22 cellular contexts compared by ENCODE assay signal in the genomic region with DNA sequence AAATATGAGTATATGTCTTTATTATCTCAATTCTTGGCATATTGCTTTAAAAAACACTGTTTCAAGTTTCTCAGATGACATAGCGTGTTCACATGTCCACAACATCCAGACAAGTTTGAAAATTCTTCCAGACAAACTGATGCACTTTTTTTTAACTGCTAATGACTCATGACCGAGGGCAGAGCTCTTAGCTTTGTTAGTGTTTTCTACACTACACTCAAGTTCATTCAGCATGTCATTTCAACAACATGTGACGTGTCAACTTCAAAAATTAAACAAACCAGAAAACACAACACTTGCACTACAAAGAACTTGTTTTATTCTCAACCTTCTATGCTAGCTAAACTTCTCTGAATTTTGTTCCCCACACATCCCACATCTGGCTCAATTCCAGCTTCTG.
DNase-seq lines count a peak whose midpoint lies in the region; TF ChIP-seq lines count a peak whose summit lies in the region.
"Had no signal": no experiment of that assay in that cellular context is flagged by ENCODE, and none has a peak within 500 bp of the region (broad histone marks: within the 10 kb centered on the region; RNA-seq: fewer than 3 reads in every experiment).

No MANE protein-coding gene starts in this region.

- no peaks in the 10 kb centered on the region for H3K27me3 Mint-ChIP-seq in type B pancreatic cell
- H3K27me3 Mint-ChIP-seq: activated naive CD4-positive, alpha-beta T cell treated with anti-CD3 and anti-CD28 coated beads, Interleukin-2, amount 10 ng/mL, durations not matched to agents 7 days and 5 days; T-cell had no signal

- no peaks in the 10 kb centered on the region for H3K4me1 Mint-ChIP-seq in type B pancreatic cell (ENCODE audit: unreplicated experiment)
- H3K4me1 Mint-ChIP-seq: activated naive CD4-positive, alpha-beta T cell treated with anti-CD3 and anti-CD28 coated beads, Interleukin-2, amount 10 ng/mL, durations not matched to agents 7 days and 5 days; CD14-positive monocyte; T-cell had no signal

- H3K9me3 Mint-ChIP-seq in type B pancreatic cell, result peaks cover 5% of the 10 kb centered on the region

- H3K4me3 ChIP-seq in choroid plexus epithelial cell (ENCODE audit: low read depth, low read length), result no peak overlapping the region
- H3K4me3 ChIP-seq in HAP-1, result no peak overlapping the region
- H3K4me3 ChIP-seq: A549, body of pancreas, GM23248, right atrium auricular region, tibial nerve had no signal

- H3K27ac Mint-ChIP-seq in type B pancreatic cell, result no peak overlapping the region
- H3K27ac Mint-ChIP-seq: activated naive CD4-positive, alpha-beta T cell treated with anti-CD3 and anti-CD28 coated beads, Interleukin-2, amount 10 ng/mL, durations not matched to agents 7 days and 5 days; CD14-positive monocyte; T-cell had no signal

- no peak for TF ChIP-seq CTCF in choroid plexus epithelial cell (conservative IDR thresholded peaks at IDR 0.05; ENCODE audit: low read depth, low read length)
- TF ChIP-seq CTCF in type B pancreatic cell (conservative IDR thresholded peaks at IDR 0.05), result no peak

- DNase-seq in AG08395 (ENCODE audit: low spot score) (peak; percentile 2), LHCN-M2 (ENCODE audit: low read depth) (peak; percentile 58), choroid plexus epithelial cell (ENCODE audit: low read depth) (peak; percentile 85), kidney glomerular epithelial cell (lab: John Stamatoyannopoulos, UW) (peak; percentile 50), type B pancreatic cell (ENCODE audit: extremely low spot score, unreplicated experiment) (no peak), NCI-H2171 treated with DMSO at 0.1 percent for 48 hours (lab: John Stamatoyannopoulos, UW) (no peak), HAP-1 (ENCODE audit: low spot score in 2 of 2) (no peak), cardiac septum (ENCODE audit: low spot score) (no peak)
- DNase-seq: activated CD4-positive, alpha-beta T cell treated with anti-CD3 and anti-CD28 coated beads, Interleukin-2, amount 50 U/mL, for 48 hours; activated naive CD4-positive, alpha-beta T cell treated with anti-CD3 and anti-CD28 coated beads, Interleukin-2, amount 10 ng/mL, durations not matched to agents 7 days and 5 days; activated T-cell treated with anti-CD3 and anti-CD28 coated beads for 4 hours; body of pancreas; GM23248; left cardiac atrium; NCI-H1694; nucleus accumbens; stimulated activated naive CD4-positive, alpha-beta T cell; T-cell had no signal

- H3K27me3 ChIP-seq in HAP-1 (ENCODE audit: low read depth), result no peaks in the 10 kb centered on the region
- H3K27me3 ChIP-seq: body of pancreas, right atrium auricular region, tibial nerve had no signal

- no peaks in the 10 kb centered on the region for H3K4me1 ChIP-seq in HAP-1
- H3K4me1 ChIP-seq: A549, body of pancreas, right atrium auricular region had no signal

- intact Hi-C loops in cardiac septum (cut with DNase I), result no loop called here

- peaks cover 3% of the 10 kb centered on the region; the same call in 1 of the 2 replicates for H3K9me3 ChIP-seq in HAP-1
- H3K9me3 ChIP-seq: body of pancreas had no signal

- H3K4me3 Mint-ChIP-seq in type B pancreatic cell, result no peak overlapping the region
- H3K4me3 Mint-ChIP-seq: activated naive CD4-positive, alpha-beta T cell treated with anti-CD3 and anti-CD28 coated beads, Interleukin-2, amount 10 ng/mL, durations not matched to agents 7 days and 5 days; CD14-positive monocyte; T-cell had no signal

- no peaks in the 10 kb centered on the region for H3K36me3 Mint-ChIP-seq in type B pancreatic cell
- H3K36me3 Mint-ChIP-seq: activated naive CD4-positive, alpha-beta T cell treated with anti-CD3 and anti-CD28 coated beads, Interleukin-2, amount 10 ng/mL, durations not matched to agents 7 days and 5 days; CD14-positive monocyte; T-cell had no signal

- in situ Hi-C loops in HAP-1 (cut with MboI; ENCODE audit: low sequenced_read_pairs), result no loop called here

- H3K36me3 ChIP-seq in HAP-1 (replicated peaks), result no peaks in the 10 kb centered on the region
- H3K36me3 ChIP-seq: right atrium auricular region, tibial nerve had no signal

Comparison
In these comparisons a context has a peak if more than half of its experiments do, and no peak if none do; other contexts are left out.
1. DNase-seq: peak in AG08395 (single experiment), LHCN-M2 (single experiment), choroid plexus epithelial cell (single experiment) and kidney glomerular epithelial cell (single experiment); none in type B pancreatic cell (single experiment), NCI-H2171 treated with DMSO at 0.1 percent for 48 hours (single experiment), HAP-1 (0 of 2) and cardiac septum (single experiment).